ENCODE assay signal across 1 cellular context in genomic region chr2:55618649-55619055, GRCh38.
TF ChIP-seq lines count a peak whose summit lies in the region.

No MANE protein-coding gene starts in this region.

TF ChIP-seq in GM12878, 131 proteins besides CTCF, POLR2A, EP300 and RAD21 (continued from another document):
- TF ChIP-seq E2F4 (IDR thresholded peaks at IDR 0.05; ENCODE audit: low read depth, low read length) (no peak), BRCA1 (IDR thresholded peaks at IDR 0.05; ENCODE audit: low read depth, low read length) (no peak), TCF12 (IDR thresholded peaks at IDR 0.05; ENCODE audit: low read depth, low read length) (no peak)
